In genomic region chr1:243595527-243596206, GRCh38 we compare ENCODE assay signal across 11 cellular contexts.
DNase-seq lines count a peak whose midpoint lies in the region; ATAC-seq and TF ChIP-seq lines count a peak whose summit lies in the region.
"Had no signal": no experiment of that assay in that cellular context is flagged by ENCODE, and none has a peak within 500 bp of the region (broad histone marks: within the 10 kb centered on the region; RNA-seq: fewer than 3 reads in every experiment).

No MANE protein-coding gene starts in this region.

- H3K79me2 ChIP-seq in MM.1S (ENCODE audit: low read length): no peaks in the 10 kb centered on the region

- intact Hi-C loops in Caco-2 (cut with micrococcal nuclease; ENCODE audit: unreplicated experiment): no loop called here

- CTCF ChIA-PET in Caco-2 (lab: Charles Lee): no interaction called here

- no peaks in the 10 kb centered on the region for H4K20me1 ChIP-seq in MM.1S (ENCODE audit: insufficient read depth, low read length)

- TF ChIP-seq CTCF in MM.1S (IDR thresholded peaks at IDR 0.05; ENCODE audit: low read length): no peak
- no peak for TF ChIP-seq CTCF in Caco-2 (IDR thresholded peaks at IDR 0.05; ENCODE audit: insufficient read depth in 1 of 2, low read depth in 1 of 2, low read length in 1 of 2, severe bottlenecking in 1 of 2, unreplicated experiment in 1 of 2)

- no peaks in the 10 kb centered on the region for H3K9me2 ChIP-seq in MM.1S (replicated peaks; ENCODE audit: insufficient read depth, low read length)

- peak overlapping the region; percentile 37 for H3K4me2 ChIP-seq in MM.1S (ENCODE audit: low read depth, low read length)

- no peaks in the 10 kb centered on the region for H3K27me3 Mint-ChIP-seq in central memory CD8-positive, alpha-beta T cell
- no peaks in the 10 kb centered on the region for H3K27me3 Mint-ChIP-seq in Caco-2 (ENCODE audit: insufficient read depth, unreplicated experiment)

- H3K4me1 ChIP-seq in MM.1S (ENCODE audit: low read length): peaks cover 16% of the 10 kb centered on the region
- H3K4me1 ChIP-seq in Caco-2: no peaks in the 10 kb centered on the region

- H3K27ac Mint-ChIP-seq in central memory CD8-positive, alpha-beta T cell (ENCODE audit: low read depth): peak overlapping the region; percentile 96
- no peak overlapping the region for H3K27ac Mint-ChIP-seq in Caco-2 (ENCODE audit: unreplicated experiment)

- H3K9ac ChIP-seq in MM.1S (ENCODE audit: low read length): no peak overlapping the region
- H3K9ac ChIP-seq: BLaER1 treated with 17β-estradiol and CSF1 and Interleukin-3, amounts not matched to agents 10 nM and 100 nM had no signal

- no peak overlapping the region for H2AFZ ChIP-seq in MM.1S (ENCODE audit: low read length)

- H3K36me3 Mint-ChIP-seq in central memory CD8-positive, alpha-beta T cell (ENCODE audit: insufficient read depth): peaks cover 6% of the 10 kb centered on the region
- H3K36me3 Mint-ChIP-seq in Caco-2 (ENCODE audit: insufficient read depth, unreplicated experiment): no peaks in the 10 kb centered on the region

- peak overlapping the region; percentile 28; the same call in 1 of the 2 replicates for H3K27ac ChIP-seq in MM.1S (ENCODE audit: low read length)

- H3K4me3 Mint-ChIP-seq in central memory CD8-positive, alpha-beta T cell: peak overlapping the region; percentile 69
- H3K4me3 Mint-ChIP-seq in Caco-2 (ENCODE audit: unreplicated experiment): no peak overlapping the region

- H3K9me3 ChIP-seq in MM.1S (replicated peaks; ENCODE audit: insufficient read depth, low read length) (no peaks in the 10 kb centered on the region), Caco-2 (no peaks in the 10 kb centered on the region)

- BruUV-seq in Caco-2 (replicated peaks; lab: Mats Ljungman, UMichigan): no TSS peak

- H3K4me3 ChIP-seq in MM.1S (ENCODE audit: low read length): 0 out of 2 replicates have a peak overlapping the region, but pooled peaks have one; percentile 4
- no peak overlapping the region for H3K4me3 ChIP-seq in Caco-2 (ENCODE audit: low read depth, low read length)
- H3K4me3 ChIP-seq: BLaER1 treated with 17β-estradiol and CSF1 and Interleukin-3, amounts not matched to agents 10 nM and 100 nM had no signal

- peak; percentile 61 for ATAC-seq in central memory CD8-positive, alpha-beta T cell (replicated peaks; ENCODE audit: extremely low read depth, poor library complexity, severe bottlenecking)

- H3K36me3 ChIP-seq in MM.1S (replicated peaks; ENCODE audit: insufficient read depth, low read length) (no peaks in the 10 kb centered on the region), Caco-2 (ENCODE audit: control insufficient read depth, insufficient read depth, low read length) (no peaks in the 10 kb centered on the region)

- POLR2A ChIA-PET in Caco-2 (lab: Charles Lee): no interaction called here

- peaks cover 27% of the 10 kb centered on the region for H3K4me1 Mint-ChIP-seq in central memory CD8-positive, alpha-beta T cell
- H3K4me1 Mint-ChIP-seq in Caco-2 (ENCODE audit: low read depth, unreplicated experiment): no peaks in the 10 kb centered on the region

- DNase-seq in stimulated activated CD4-positive, alpha-beta T cell treated with anti-CD3 and anti-CD28 coated beads, Interleukin-1b, Interleukin-23, amount 100 ng/mL, for 48 hours: peak; percentile 16
- DNase-seq in stimulated activated CD4-positive, alpha-beta T cell treated with anti-CD3 and anti-CD28 coated beads, Interleukin-12 subunit alpha, Interleukin-12 subunit beta, amount 100 ng/mL, for 4 hours: no peak
- DNase-seq in MM.1S: no peak
- no peak for DNase-seq in central memory CD8-positive, alpha-beta T cell (ENCODE audit: low spot score in 2 of 2)
- no peak for DNase-seq in Caco-2
- no peak for DNase-seq in COLO829 (ENCODE audit: low spot score)
- DNase-seq in erythroblast (lab: John Stamatoyannopoulos, UW): no peak
- DNase-seq in T1000 (lab: John Stamatoyannopoulos, UW): no peak
- DNase-seq: GOT3, NCI-H1436 treated with DMSO at 0.1 percent for 48 hours had no signal

- peaks cover 11% of the 10 kb centered on the region for H3F3A ChIP-seq in MM.1S (ENCODE audit: insufficient read depth, low read length)

- H3K9me3 Mint-ChIP-seq in central memory CD8-positive, alpha-beta T cell: no peaks in the 10 kb centered on the region
- peaks cover 1% of the 10 kb centered on the region for H3K9me3 Mint-ChIP-seq in Caco-2 (ENCODE audit: unreplicated experiment)

- no peaks in the 10 kb centered on the region for H3K27me3 ChIP-seq in MM.1S (replicated peaks; ENCODE audit: insufficient read depth, low read length)
- no peaks in the 10 kb centered on the region for H3K27me3 ChIP-seq in Caco-2 (replicated peaks; ENCODE audit: control insufficient read depth, insufficient read depth, low read length)

- no peak for TF ChIP-seq POLR2A in erythroblast (IDR thresholded peaks at IDR 0.05; ENCODE audit: low read length)
